ENCODE assay signal across 10 cellular contexts in the genomic region with DNA sequence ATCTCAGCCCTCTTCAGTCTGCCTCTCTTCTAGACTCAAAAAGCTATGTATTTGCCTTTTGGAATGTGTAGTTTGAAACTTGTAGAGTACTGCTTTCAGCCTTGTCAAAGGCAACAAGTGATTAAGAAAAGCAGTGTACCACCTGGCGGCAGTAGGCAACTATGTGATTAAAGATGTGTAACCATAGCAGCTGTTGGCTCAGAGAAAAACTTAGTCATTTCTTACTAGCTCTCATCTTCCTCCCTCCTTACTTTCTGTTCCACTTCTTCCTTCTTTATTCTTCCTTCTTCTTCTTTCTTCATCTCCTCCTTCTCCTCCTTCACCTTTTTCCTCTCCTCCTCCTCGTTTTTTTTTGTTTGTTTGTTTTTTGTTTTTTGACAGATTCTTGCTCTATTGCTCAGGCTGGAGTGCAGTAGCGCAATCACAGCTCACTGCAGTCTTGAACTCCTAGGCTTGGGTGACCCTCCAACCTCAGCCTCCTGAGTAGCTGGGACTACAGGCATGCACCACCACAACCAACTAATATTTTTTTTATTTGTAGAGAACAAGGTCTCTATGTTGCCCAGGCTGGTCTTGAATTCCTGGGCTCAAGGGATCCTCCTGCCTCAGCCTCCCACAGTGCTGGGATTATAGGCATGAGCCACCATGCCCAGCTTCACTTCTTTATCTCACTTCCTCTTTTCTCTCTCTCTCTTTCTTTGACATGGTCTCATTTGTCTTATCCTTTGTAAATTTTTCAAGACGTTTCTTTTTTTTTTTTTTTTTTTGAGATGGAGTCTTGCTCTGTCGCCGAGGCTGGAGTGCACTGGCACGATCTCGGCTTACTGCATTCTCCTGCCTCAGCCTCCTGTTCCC. TPM values are rescaled to one million over a fixed set of nuclear protein-coding genes. Genes with fewer than 3 reads are reported as not detected.
A peak's percentile ranks its signal among the peaks of the same experiment; 100 is the strongest.
DNase-seq lines count a peak whose midpoint lies in the region; ATAC-seq, FAIRE-seq and TF ChIP-seq lines count a peak whose summit lies in the region.
"Had no signal": no experiment of that assay in that cellular context is flagged by ENCODE, and none has a peak within 500 bp of the region (broad histone marks: within the 10 kb centered on the region; RNA-seq: fewer than 3 reads in every experiment).

No MANE protein-coding gene starts in this region.

- TF ChIP-seq CTCF in VCaP (conservative IDR thresholded peaks at IDR 0.05): peak; percentile 52

- H3K27ac ChIP-seq in VCaP: no peak overlapping the region
- H3K27ac ChIP-seq: SJSA1, thyroid gland had no signal

- DNase-seq in left ventricle myocardium superior (no peak), left lobe of liver (ENCODE audit: low spot score) (no peak), GOT3 (lab: John Stamatoyannopoulos, UW) (no peak)
- DNase-seq in NK-92 treated with Interleukin-12 subunit alpha and Interleukin-12 subunit beta, amount 100 ng/mL, for 24 hours (lab: John Stamatoyannopoulos, UW): no peak

- intact Hi-C loops in left ventricle myocardium superior (cut with micrococcal nuclease): no loop called here

- peak; percentile 97 for ATAC-seq in GM19455 (IDR thresholded peaks at IDR 0.05; ENCODE audit: unreplicated experiment)
- ATAC-seq in HG03354 (IDR thresholded peaks at IDR 0.05; ENCODE audit: poor library complexity, severe bottlenecking, unreplicated experiment): peak; percentile 99
- ATAC-seq in left ventricle myocardium superior: peak; percentile 75
- no peak for ATAC-seq in left lobe of liver

- FAIRE-seq in G401.6 (lab: Jason Lieb, UNC): peak; percentile 34

RNA-seq across cellular contexts. Expression of gene ABHD18, which starts 32.6 kb away (rescaled TPM):
- 10.0 TPM for total RNA-seq in left ventricle myocardium superior
- 10.2 TPM for total RNA-seq in left lobe of liver

RNA-seq across cellular contexts. Expression of gene MFSD8, which starts 32.8 kb away (rescaled TPM):
- total RNA-seq in left ventricle myocardium superior (9.4 TPM), left lobe of liver (14.3 TPM)
